In genomic region chr12:107514887-107515445, GRCh38 we compare ENCODE assay signal across 9 cellular contexts.
DNase-seq lines count a peak whose midpoint lies in the region; ATAC-seq and TF ChIP-seq lines count a peak whose summit lies in the region.
"Had no signal": no experiment of that assay in that cellular context is flagged by ENCODE, and none has a peak within 500 bp of the region (broad histone marks: within the 10 kb centered on the region; RNA-seq: fewer than 3 reads in every experiment).

No MANE protein-coding gene starts in this region.

- H3K27ac ChIP-seq in foreskin keratinocyte: peak overlapping the region; percentile 73
- H3K27ac ChIP-seq in ovary: no peak overlapping the region

- H3K36me3 ChIP-seq in ovary: no peaks in the 10 kb centered on the region

- peaks cover 10% of the 10 kb centered on the region for H3K36me3 Mint-ChIP-seq in activated naive CD8-positive, alpha-beta T cell
- H3K36me3 Mint-ChIP-seq in stimulated activated effector memory CD8-positive, alpha-beta T cell treated with anti-CD3 and anti-CD28 coated beads, Interleukin-12 subunit alpha, Interleukin-12 subunit beta, amount 100 ng/mL, for 72 hours: no peaks in the 10 kb centered on the region

- H3K4me3 ChIP-seq in ovary: no peak overlapping the region

- peaks cover 12% of the 10 kb centered on the region for H3K4me1 ChIP-seq in foreskin keratinocyte
- H3K4me1 ChIP-seq in ovary (ENCODE audit: insufficient read depth): no peaks in the 10 kb centered on the region

- H3K27ac Mint-ChIP-seq in activated naive CD8-positive, alpha-beta T cell: peak overlapping the region; percentile 17
- H3K27ac Mint-ChIP-seq in stimulated activated effector memory CD8-positive, alpha-beta T cell treated with anti-CD3 and anti-CD28 coated beads, Interleukin-12 subunit alpha, Interleukin-12 subunit beta, amount 100 ng/mL, for 72 hours: peak overlapping the region; percentile 74

- H3K27me3 ChIP-seq in foreskin keratinocyte (no peaks in the 10 kb centered on the region), ovary (no peaks in the 10 kb centered on the region)

- TF ChIP-seq EP300 in ovary (IDR thresholded peaks at IDR 0.05): no peak

- intact Hi-C loops in ovary (cut with DNase I): no loop called here

- no peaks in the 10 kb centered on the region for H3K9me3 ChIP-seq in ovary

- H3K27me3 Mint-ChIP-seq in activated naive CD8-positive, alpha-beta T cell: no peaks in the 10 kb centered on the region

- TF ChIP-seq POLR2A in ovary (IDR thresholded peaks at IDR 0.05): no peak

- DNase-seq in SIG-M5 treated with dmso at 0.1 percent for 504 hours (lab: John Stamatoyannopoulos, UW; ENCODE audit: unreplicated experiment) (peak; percentile 6), SIG-M5 (lab: John Stamatoyannopoulos, UW) (no peak), foreskin keratinocyte (no peak), occipital lobe (lab: John Stamatoyannopoulos, UW) (no peak), ovary (no peak)
- DNase-seq in stimulated activated effector memory CD8-positive, alpha-beta T cell treated with anti-CD3 and anti-CD28 coated beads, Interleukin-12 subunit alpha, Interleukin-12 subunit beta, amount 100 ng/mL, for 72 hours (ENCODE audit: low spot score in 2 of 2): no peak
- DNase-seq: central memory CD4-positive, alpha-beta T cell had no signal

- no peaks in the 10 kb centered on the region for H3K9me3 Mint-ChIP-seq in activated naive CD8-positive, alpha-beta T cell (ENCODE audit: low read depth)
- H3K9me3 Mint-ChIP-seq in stimulated activated effector memory CD8-positive, alpha-beta T cell treated with anti-CD3 and anti-CD28 coated beads, Interleukin-12 subunit alpha, Interleukin-12 subunit beta, amount 100 ng/mL, for 72 hours: no peaks in the 10 kb centered on the region

- TF ChIP-seq CTCF in foreskin keratinocyte (conservative IDR thresholded peaks at IDR 0.05) (no peak), ovary (IDR thresholded peaks at IDR 0.05) (no peak)

- peak; percentile 66 for ATAC-seq in foreskin keratinocyte
- peak; percentile 50 for ATAC-seq in stimulated activated effector memory CD8-positive, alpha-beta T cell treated with anti-CD3 and anti-CD28 coated beads, Interleukin-12 subunit alpha, Interleukin-12 subunit beta, amount 100 ng/mL, for 72 hours
- ATAC-seq in GM18498 (IDR thresholded peaks at IDR 0.05; ENCODE audit: unreplicated experiment): no peak

- H3K4me1 Mint-ChIP-seq in activated naive CD8-positive, alpha-beta T cell (ENCODE audit: low read depth): peaks cover 14% of the 10 kb centered on the region
- H3K4me1 Mint-ChIP-seq in stimulated activated effector memory CD8-positive, alpha-beta T cell treated with anti-CD3 and anti-CD28 coated beads, Interleukin-12 subunit alpha, Interleukin-12 subunit beta, amount 100 ng/mL, for 72 hours: peaks cover 20% of the 10 kb centered on the region

- H3K4me3 Mint-ChIP-seq in activated naive CD8-positive, alpha-beta T cell: no peak overlapping the region
- no peak overlapping the region for H3K4me3 Mint-ChIP-seq in stimulated activated effector memory CD8-positive, alpha-beta T cell treated with anti-CD3 and anti-CD28 coated beads, Interleukin-12 subunit alpha, Interleukin-12 subunit beta, amount 100 ng/mL, for 72 hours

- WGBS in ovary, 3 donors: 73 to 81% (median 80%) methylated on average over 7 of the region's 7 CpGs
